8 cellular contexts compared by ENCODE assay signal in genomic region chr10:80444646-80445319, GRCh38. TPM values are rescaled to one million over a fixed set of nuclear protein-coding genes. Genes with fewer than 3 reads are reported as not detected.
DNase-seq lines count a peak whose midpoint lies in the region; ATAC-seq, FAIRE-seq and TF ChIP-seq lines count a peak whose summit lies in the region.

No MANE protein-coding gene starts in this region.

- no peaks in the 10 kb centered on the region for H3K9me3 ChIP-seq in pancreas

- DNase-seq in DMS 273 (lab: John Stamatoyannopoulos, UW; ENCODE audit: unreplicated experiment) = peak; percentile 73
- DNase-seq in OCI-M2 (lab: John Stamatoyannopoulos, UW; ENCODE audit: unreplicated experiment) = peak; percentile 36
- DNase-seq in activated gamma-delta T cell treated with Interleukin-2 at 50 U/mL for 16 hours = peak; percentile 44
- DNase-seq in foreskin keratinocyte = peak in 1 of 2 donors; percentile 63
- peak; percentile 55 to 76 (median 68) for DNase-seq in pancreas
- no peak for DNase-seq in ecto neural progenitor cell (ENCODE audit: low spot score)

- H3K4me3 ChIP-seq in pancreas = no peak overlapping the region

- intact Hi-C loops in pancreas (cut with DNase I) = loop anchor here (5.0 to 10.0 kb wide), 3 partner anchors 58 to 63 kb away; no protein-coding TSS in a partner anchor

- WGBS in pancreas, 2 donors = 19 to 20% methylated on average over 11 of the region's 11 CpGs

- H3K27me3 ChIP-seq in foreskin keratinocyte (no peaks in the 10 kb centered on the region), pancreas (no peaks in the 10 kb centered on the region)

- H3K36me3 ChIP-seq in pancreas = no peaks in the 10 kb centered on the region

- no peak overlapping the region for H3K27ac ChIP-seq in foreskin keratinocyte
- no peak overlapping the region for H3K27ac ChIP-seq in pancreas

- no peak for FAIRE-seq in pancreas (lab: Jason Lieb, UNC)

- TF ChIP-seq CTCF in foreskin keratinocyte (conservative IDR thresholded peaks at IDR 0.05) (no peak), pancreas (IDR thresholded peaks at IDR 0.05) (peak; percentile 37 to 78 (median 62))

- H3K4me1 ChIP-seq in foreskin keratinocyte (peaks cover 6% of the 10 kb centered on the region), pancreas (no peaks in the 10 kb centered on the region)

- peak; percentile 90 for ATAC-seq in GM19452 (IDR thresholded peaks at IDR 0.05; ENCODE audit: unreplicated experiment)
- peak; percentile 68 for ATAC-seq in HG03439 (IDR thresholded peaks at IDR 0.05; ENCODE audit: unreplicated experiment)
- peak; percentile 86 for ATAC-seq in foreskin keratinocyte
- ATAC-seq in pancreas = peak; percentile 93 to 98 (median 97)

RNA-seq across cellular contexts. Expression of gene TSPAN14, which starts 9.3 kb away (rescaled TPM):
- 105 and 139 TPM in 2 replicates for total RNA-seq in foreskin keratinocyte
- 76.4 and 110 TPM in 2 replicates for polyA plus RNA-seq in foreskin keratinocyte
- total RNA-seq in pancreas = 10 to 100 TPM; 20.5 to 61.9 (median 26.2) TPM
- 10 to 100 TPM; 10.6 to 18.8 TPM for polyA plus RNA-seq in pancreas

RNA-seq across cellular contexts. Expression of gene PRXL2A, which starts 36.4 kb away (rescaled TPM):
- total RNA-seq in foreskin keratinocyte (39.8 and 53.7 TPM in 2 replicates), pancreas (10 to 100 TPM; 18.2 to 39.8 (median 26.8) TPM)
- polyA plus RNA-seq in foreskin keratinocyte (35.0 and 58.5 TPM in 2 replicates), pancreas (10 to 100 TPM; 18.6 to 38.4 TPM)
